In the genomic region with DNA sequence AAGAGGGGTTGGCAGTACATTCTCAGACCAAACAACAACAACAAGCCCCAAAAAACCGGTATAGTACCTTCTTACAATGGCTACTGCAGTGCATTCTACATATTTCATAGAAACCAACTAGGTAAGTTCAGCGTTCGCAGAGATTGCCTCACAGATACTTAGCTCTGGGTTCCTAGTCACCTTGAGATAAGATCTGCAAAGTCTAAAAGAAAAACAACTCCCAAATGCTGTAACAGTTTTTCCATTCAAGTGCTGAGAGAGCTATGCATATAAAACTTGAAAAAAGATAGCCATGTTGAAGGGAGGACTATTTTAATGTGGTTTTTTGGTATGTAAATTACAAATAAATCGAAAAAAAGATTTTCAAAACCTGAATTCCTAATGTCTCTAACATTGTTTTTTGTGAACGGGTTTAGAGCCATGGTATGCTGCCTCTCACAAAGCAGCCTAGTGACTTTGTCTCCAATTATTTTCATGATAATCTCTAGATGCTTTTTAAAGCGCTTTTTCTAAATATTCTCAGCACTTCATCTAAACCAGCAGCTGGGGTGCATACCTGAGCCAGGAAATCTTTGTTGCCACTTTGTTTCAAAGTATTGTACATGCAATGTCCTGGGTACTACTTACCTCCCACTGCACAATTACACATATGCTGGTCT, we compare ENCODE assay signal across 16 cellular contexts. TPM values are rescaled to one million over a fixed set of nuclear protein-coding genes. Genes with fewer than 3 reads are reported as not detected.
DNase-seq lines count a peak whose midpoint lies in the region; ATAC-seq, FAIRE-seq and TF ChIP-seq lines count a peak whose summit lies in the region.
"Had no signal": no experiment of that assay in that cellular context is flagged by ENCODE, and none has a peak within 500 bp of the region (broad histone marks: within the 10 kb centered on the region; RNA-seq: fewer than 3 reads in every experiment).

No MANE protein-coding gene starts in this region.

- H3K9me3 ChIP-seq in Caco-2 (no peaks in the 10 kb centered on the region), HEK293 (ENCODE audit: control insufficient read depth, insufficient read depth, low read depth, low read length) (no peaks in the 10 kb centered on the region), astrocyte (ENCODE audit: insufficient read depth, low read depth, low read length) (no peaks in the 10 kb centered on the region), trophoblast cell (ENCODE audit: insufficient read depth, low read depth, low read length) (no peaks in the 10 kb centered on the region), Peyer's patch (no peaks in the 10 kb centered on the region)
- H3K9me3 ChIP-seq: BLaER1 treated with 17β-estradiol and CSF1 and Interleukin-3, amounts not matched to agents 10 nM and 100 nM had no signal

- TF ChIP-seq CTCF in Caco-2 (IDR thresholded peaks at IDR 0.05; ENCODE audit: insufficient read depth in 1 of 2, low read depth in 1 of 2, low read length in 1 of 2, severe bottlenecking in 1 of 2, unreplicated experiment in 1 of 2) (no peak), HEK293 (tag by site-specific recombination; IDR thresholded peaks at IDR 0.05) (no peak), astrocyte (IDR thresholded peaks at IDR 0.05; ENCODE audit: insufficient read depth, low read depth, low read length) (no peak), Peyer's patch (IDR thresholded peaks at IDR 0.05) (no peak)

- H2BK5ac ChIP-seq in trophoblast cell (ENCODE audit: low read depth, low read length, poor library complexity): no peak overlapping the region

- FAIRE-seq in astrocyte (lab: Jason Lieb, UNC): no peak
- FAIRE-seq: K562 had no signal

- no peak overlapping the region for H3K23ac ChIP-seq in trophoblast cell (ENCODE audit: low read length)

- H3K27ac Mint-ChIP-seq in Caco-2 (ENCODE audit: unreplicated experiment): no peak overlapping the region
- no peak overlapping the region for H3K27ac Mint-ChIP-seq in astrocyte (ENCODE audit: unreplicated experiment)

- H3K36me3 ChIP-seq in Caco-2 (ENCODE audit: control insufficient read depth, insufficient read depth, low read length) (no peaks in the 10 kb centered on the region; the same call in 1 of the 2 replicates), HEK293 (ENCODE audit: control insufficient read depth in 2 of 2, insufficient read depth in 1 of 2, low read length in 2 of 2) (peaks cover 0 to 7% of the 10 kb centered on the region in 2 experiments; a peak in 1 of 3 replicates), astrocyte (ENCODE audit: insufficient read depth, low read length) (no peaks in the 10 kb centered on the region), trophoblast cell (ENCODE audit: control insufficient read depth in 1 of 2, insufficient read depth in 2 of 2, low read length in 2 of 2) (no peaks in the 10 kb centered on the region), Peyer's patch (peaks cover 0 to 4% (median 0%) of the 10 kb centered on the region in 3 donors)

- no CpG with 5 or more reads among the region's 6 CpGs for WGBS in trophoblast cell (ENCODE audit: extremely low coverage, insufficient coverage, insufficient read length)

- H3K4me1 Mint-ChIP-seq in Caco-2 (ENCODE audit: low read depth, unreplicated experiment) (no peaks in the 10 kb centered on the region), astrocyte (ENCODE audit: low read depth, unreplicated experiment) (peaks cover 3% of the 10 kb centered on the region)

- H3K9ac ChIP-seq in astrocyte (ENCODE audit: low read length): no peak overlapping the region
- no peak overlapping the region for H3K9ac ChIP-seq in trophoblast cell (ENCODE audit: low read length)
- H3K9ac ChIP-seq: BLaER1 treated with 17β-estradiol and CSF1 and Interleukin-3, amounts not matched to agents 10 nM and 100 nM had no signal

- no peak for DNase-seq in Caco-2
- peak; percentile 14 for DNase-seq in astrocyte (ENCODE audit: low read depth)
- peak; percentile 80 to 92 for DNase-seq in trophoblast cell
- DNase-seq in Peyer's patch: no peak
- no peak for DNase-seq in inferior parietal cortex (ENCODE audit: extremely low spot score)
- DNase-seq: DMS79; MV-4-11; NCI-H1694 treated with DMSO at 0.1 percent for 48 hours; NK-92 treated with Interleukin-12 subunit alpha and Interleukin-12 subunit beta, amount 100 ng/mL, for 24 hours; SHP77 had no signal

- H3K27me3 Mint-ChIP-seq in Caco-2 (ENCODE audit: insufficient read depth, unreplicated experiment): no peaks in the 10 kb centered on the region
- no peaks in the 10 kb centered on the region for H3K27me3 Mint-ChIP-seq in astrocyte (ENCODE audit: low read depth, unreplicated experiment)

- H3K14ac ChIP-seq in trophoblast cell (ENCODE audit: low read length): no peak overlapping the region

- H3K27ac ChIP-seq in HEK293 (ENCODE audit: extremely low read depth, low read depth, low read length): no peak overlapping the region
- no peak overlapping the region for H3K27ac ChIP-seq in astrocyte (ENCODE audit: low read depth, low read length)
- H3K27ac ChIP-seq in trophoblast cell (ENCODE audit: low read depth, low read length): no peak overlapping the region
- no peak overlapping the region for H3K27ac ChIP-seq in Peyer's patch
- H3K27ac ChIP-seq: BLaER1 treated with 17β-estradiol and CSF1 and Interleukin-3, amounts not matched to agents 10 nM and 100 nM had no signal

- no peak overlapping the region for H3K18ac ChIP-seq in trophoblast cell (ENCODE audit: low read length)

- H3K27me3 ChIP-seq in Caco-2 (replicated peaks; ENCODE audit: control insufficient read depth, insufficient read depth, low read length): no peaks in the 10 kb centered on the region
- H3K27me3 ChIP-seq in astrocyte (ENCODE audit: insufficient read depth, low read length): no peaks in the 10 kb centered on the region
- no peaks in the 10 kb centered on the region for H3K27me3 ChIP-seq in trophoblast cell (ENCODE audit: insufficient read depth, low read length)
- H3K27me3 ChIP-seq in Peyer's patch: no peaks in the 10 kb centered on the region
- H3K27me3 ChIP-seq: BLaER1 treated with 17β-estradiol and CSF1 and Interleukin-3, amounts not matched to agents 10 nM and 100 nM had no signal

- TF ChIP-seq POLR2A in Peyer's patch (IDR thresholded peaks at IDR 0.05): no peak

- no peak overlapping the region for H4K8ac ChIP-seq in trophoblast cell (ENCODE audit: low read depth, low read length)

- no peak for ATAC-seq in HG03095 (IDR thresholded peaks at IDR 0.05; ENCODE audit: unreplicated experiment)
- ATAC-seq: HCT116, K562, SK-N-SH treated with all-trans-retinoic acid at 6 μM for 48 hours had no signal

- no peak overlapping the region for H2BK12ac ChIP-seq in trophoblast cell (ENCODE audit: low read length)

- intact Hi-C loops in Caco-2 (cut with micrococcal nuclease; ENCODE audit: unreplicated experiment): no loop called here

- H3K4ac ChIP-seq in trophoblast cell (ENCODE audit: low read depth, low read length): no peak overlapping the region

- H3K4me3 ChIP-seq in Caco-2 (ENCODE audit: low read depth, low read length) (no peak overlapping the region), HEK293 (ENCODE audit: low read depth, low read length) (no peak overlapping the region), astrocyte (ENCODE audit: insufficient read depth, low read depth, low read length) (no peak overlapping the region), trophoblast cell (ENCODE audit: low read depth, low read length) (no peak overlapping the region), Peyer's patch (no peak overlapping the region)
- H3K4me3 ChIP-seq: BLaER1 treated with 17β-estradiol and CSF1 and Interleukin-3, amounts not matched to agents 10 nM and 100 nM; K562 had no signal

- H4K12ac ChIP-seq in trophoblast cell (ENCODE audit: low read depth, low read length): no peak overlapping the region

- H3K4me2 ChIP-seq in astrocyte (ENCODE audit: low read length): no peak overlapping the region
- no peak overlapping the region for H3K4me2 ChIP-seq in trophoblast cell (ENCODE audit: low read length)
- H3K4me2 ChIP-seq: BLaER1 treated with 17β-estradiol and CSF1 and Interleukin-3, amounts not matched to agents 10 nM and 100 nM had no signal

- no peak overlapping the region for H4K91ac ChIP-seq in trophoblast cell (ENCODE audit: low read depth, low read length)

- H3K4me3 Mint-ChIP-seq in Caco-2 (ENCODE audit: unreplicated experiment) (no peak overlapping the region), astrocyte (ENCODE audit: unreplicated experiment) (no peak overlapping the region)

- no peak overlapping the region for H2AK5ac ChIP-seq in trophoblast cell (ENCODE audit: low read length)

- H3K9me3 Mint-ChIP-seq in Caco-2 (ENCODE audit: unreplicated experiment): no peaks in the 10 kb centered on the region
- H3K9me3 Mint-ChIP-seq in astrocyte (ENCODE audit: unreplicated experiment): no peaks in the 10 kb centered on the region

- H2BK120ac ChIP-seq in trophoblast cell (ENCODE audit: insufficient read depth, low read length, poor library complexity): no peak overlapping the region

- peaks cover 5% of the 10 kb centered on the region for H3K36me3 Mint-ChIP-seq in Caco-2 (ENCODE audit: insufficient read depth, unreplicated experiment)
- peaks cover 2% of the 10 kb centered on the region for H3K36me3 Mint-ChIP-seq in astrocyte (ENCODE audit: low read depth, unreplicated experiment)

- H3K4me1 ChIP-seq in Caco-2: no peaks in the 10 kb centered on the region
- H3K4me1 ChIP-seq in HEK293 (ENCODE audit: control insufficient read depth, insufficient read depth, low read length): 0 out of 2 replicates have a peak, but pooled peaks cover 3% of the 10 kb centered on the region
- no peaks in the 10 kb centered on the region for H3K4me1 ChIP-seq in astrocyte (ENCODE audit: insufficient read depth, low read length)
- H3K4me1 ChIP-seq in trophoblast cell (ENCODE audit: control insufficient read depth in 1 of 2, insufficient read depth in 2 of 2, low read length in 2 of 2): no peaks in the 10 kb centered on the region
- H3K4me1 ChIP-seq in Peyer's patch: no peaks in the 10 kb centered on the region

- POLR2A ChIA-PET in Caco-2 (lab: Charles Lee): interaction anchor here (0.6 kb wide), 1 partner anchor 43 kb away, joined by 3 read pairs; no protein-coding TSS in a partner anchor
- POLR2A ChIA-PET in HEK293 (lab: Yijun Ruan, JAX): interaction anchor here (0.6 kb wide), 1 partner anchor 25 kb away, joined by 4 read pairs; no protein-coding TSS in a partner anchor

- CTCF ChIA-PET in Caco-2 (lab: Charles Lee) (interaction anchor here (1.5 kb wide), 1 partner anchor 10 kb away, joined by 9 read pairs; no protein-coding TSS in a partner anchor), HEK293 (lab: Yijun Ruan, JAX) (interaction anchor here (0.7 to 1.7 kb wide), 3 partner anchors 35 to 510 kb away, joined by 3 to 7 read pairs (median 3); no protein-coding TSS in a partner anchor)

- H3K79me1 ChIP-seq in trophoblast cell (ENCODE audit: low read length): no peaks in the 10 kb centered on the region

- BruUV-seq in Caco-2 (replicated peaks; lab: Mats Ljungman, UMichigan): TSS peak; percentile 8

- H3K79me2 ChIP-seq in astrocyte (ENCODE audit: insufficient read depth, low read length) (no peaks in the 10 kb centered on the region), trophoblast cell (ENCODE audit: control insufficient read depth, insufficient read depth, low read length, poor library complexity) (no peaks in the 10 kb centered on the region)

- no peak overlapping the region for H2AFZ ChIP-seq in astrocyte (ENCODE audit: low read depth, low read length)
- no peak overlapping the region for H2AFZ ChIP-seq in trophoblast cell (ENCODE audit: insufficient read depth, low read length, poor library complexity)

- no peaks in the 10 kb centered on the region for H4K20me1 ChIP-seq in astrocyte (ENCODE audit: insufficient read depth, low read length)
- H4K20me1 ChIP-seq: BLaER1 treated with 17β-estradiol and CSF1 and Interleukin-3, amounts not matched to agents 10 nM and 100 nM had no signal

RNA-seq across cellular contexts. Expression of gene CRACR2A, which starts 56.6 kb away (rescaled TPM):
- total RNA-seq in Caco-2 (2022) (15.4 and 16.5 TPM in 2 replicates), astrocyte (0.96 and 1.5 TPM in 2 replicates), Peyer's patch (10 to 100 TPM; 52.3 to 81.7 (median 65.9) TPM)
- 0.31 and 0.40 TPM in 2 replicates for polyA plus RNA-seq in trophoblast cell (2013)

Comparison
In these comparisons a context has a peak if more than half of its experiments do, and no peak if none do; other contexts are left out.
1. DNase-seq: peak in astrocyte (single experiment) and trophoblast cell (2 of 2); none in Caco-2 (0 of 2), Peyer's patch (0 of 3) and inferior parietal cortex (single experiment).